29 cellular contexts compared by ENCODE assay signal in the genomic region with DNA sequence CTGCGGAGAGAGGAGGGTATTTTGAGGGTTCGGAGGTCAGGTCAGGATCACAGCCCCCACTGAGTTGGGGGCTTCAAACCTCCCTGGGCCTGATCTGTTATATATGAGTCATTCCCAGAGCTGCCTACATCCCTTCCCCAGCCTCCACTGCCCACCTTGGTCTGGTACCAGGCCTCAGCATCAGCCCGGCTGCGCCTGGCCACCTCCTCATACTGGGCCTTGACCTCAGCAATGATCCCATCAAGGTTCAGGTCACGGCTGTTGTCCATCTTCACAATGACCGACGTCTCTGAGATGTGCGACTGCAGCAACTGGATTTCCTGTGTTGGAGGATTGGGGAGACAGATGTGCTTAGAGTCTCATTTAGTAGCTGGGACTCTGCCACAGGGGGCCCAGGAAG. TPM values are rescaled to one million over a fixed set of nuclear protein-coding genes. Genes with fewer than 3 reads are reported as not detected.
"Had no signal": no experiment of that assay in that cellular context is flagged by ENCODE, and none has a peak within 500 bp of the region (broad histone marks: within the 10 kb centered on the region; RNA-seq: fewer than 3 reads in every experiment).

No MANE protein-coding gene starts in this region.

- H3K36me3 ChIP-seq: esophagus squamous epithelium, gastrocnemius medialis, heart right ventricle, left lung, lower lobe of right lung had no signal

- ATAC-seq: effector memory CD8-positive, alpha-beta T cell; esophagus mucosa; gastrocnemius medialis; left cardiac atrium; left ventricle myocardium superior; mucosa of descending colon had no signal

- DNase-seq: effector CD8-positive, alpha-beta T cell; effector memory CD8-positive, alpha-beta T cell; endodermal cell; erythroblast; esophagus squamous epithelium; foreskin fibroblast; foreskin melanocyte; gastrocnemius medialis; glutamatergic neuron; head of caudate nucleus; heart right ventricle; hippocampal formation; left cardiac atrium; left lung; left ventricle myocardium superior; lower lobe of right lung; mesenchymal stem cell had no signal

- H3K4me3 ChIP-seq: coronary artery, esophagus squamous epithelium, gastrocnemius medialis, heart right ventricle, left lung, lower lobe of right lung, mucosa of descending colon had no signal

- H3K4me1 Mint-ChIP-seq: endodermal cell, mesothelial cell of epicardium had no signal

- H3K9me3 ChIP-seq: esophagus squamous epithelium, gastrocnemius medialis, heart right ventricle, left lung, lower lobe of right lung, mucosa of descending colon had no signal

- H3K4me1 ChIP-seq: esophagus squamous epithelium, gastrocnemius medialis, heart right ventricle, left lung, lower lobe of right lung had no signal

- H3K9me3 Mint-ChIP-seq: dendritic cell treated with granulocyte-macrophage colony-stimulating factor and Interleukin-4, amounts not matched to agents 40 ng/mL and 50 ng/mL, for 4 days; effector memory CD8-positive, alpha-beta T cell; endodermal cell; mesothelial cell of epicardium had no signal

- H3K27ac ChIP-seq: coronary artery, epithelial cell of prostate, esophagus squamous epithelium, gastrocnemius medialis, heart right ventricle, left lung, lower lobe of right lung had no signal

- H3K4me3 Mint-ChIP-seq: dendritic cell treated with granulocyte-macrophage colony-stimulating factor and Interleukin-4, amounts not matched to agents 40 ng/mL and 50 ng/mL, for 4 days; effector memory CD8-positive, alpha-beta T cell; endodermal cell; mesothelial cell of epicardium had no signal

- H3K36me3 Mint-ChIP-seq: mesothelial cell of epicardium had no signal

- H3K27me3 ChIP-seq: gastrocnemius medialis had no signal

- H3K27ac Mint-ChIP-seq: dendritic cell treated with granulocyte-macrophage colony-stimulating factor and Interleukin-4, amounts not matched to agents 40 ng/mL and 50 ng/mL, for 4 days; effector memory CD8-positive, alpha-beta T cell; endodermal cell; mesothelial cell of epicardium had no signal

RNA-seq across cellular contexts. Expression of gene KRT84, which starts 4.2 kb away (rescaled TPM):
- total RNA-seq: dermis microvascular lymphatic vessel endothelial cell, endodermal cell, esophagus mucosa, gastrocnemius medialis, glomerular endothelial cell, heart right ventricle, kidney epithelial cell, left cardiac atrium, left lung, left ventricle myocardium superior, lower lobe of right lung, lung microvascular endothelial cell, mesenteric fat pad, mesothelial cell of epicardium, mucosa of descending colon had no signal
- polyA plus RNA-seq: heart right ventricle had no signal

RNA-seq across cellular contexts. Expression of gene KRT85, which starts 13.9 kb away (rescaled TPM):
- total RNA-seq: dermis microvascular lymphatic vessel endothelial cell, endodermal cell, esophagus mucosa, esophagus squamous epithelium, gastrocnemius medialis, glomerular endothelial cell, heart right ventricle, kidney epithelial cell, left cardiac atrium, left lung, left ventricle myocardium superior, lower lobe of right lung, lung microvascular endothelial cell, mesenteric fat pad, mesothelial cell of epicardium, mucosa of descending colon had no signal
- polyA plus RNA-seq: heart right ventricle, keratinocyte had no signal

RNA-seq across cellular contexts. Expression of gene KRT82, which starts 24.9 kb away (rescaled TPM):
- total RNA-seq: dermis microvascular lymphatic vessel endothelial cell, endodermal cell, esophagus mucosa, esophagus squamous epithelium, gastrocnemius medialis, glomerular endothelial cell, heart right ventricle, kidney epithelial cell, left cardiac atrium, left lung, left ventricle myocardium superior, lower lobe of right lung, lung microvascular endothelial cell, mesenteric fat pad, mesothelial cell of epicardium, mucosa of descending colon had no signal
- polyA plus RNA-seq: heart right ventricle, keratinocyte had no signal

RNA-seq across cellular contexts. Expression of gene KRT75, which starts 53.0 kb away (rescaled TPM):
- total RNA-seq: dermis microvascular lymphatic vessel endothelial cell, endodermal cell, gastrocnemius medialis, glomerular endothelial cell, heart right ventricle, kidney epithelial cell, left cardiac atrium, left lung, left ventricle myocardium superior, lower lobe of right lung, lung microvascular endothelial cell, mesenteric fat pad, mesothelial cell of epicardium, mucosa of descending colon had no signal
- polyA plus RNA-seq: heart right ventricle had no signal
